ENCODE assay signal across 8 cellular contexts in genomic region chr20:4999788-5000187, GRCh38. TPM values are rescaled to one million over a fixed set of nuclear protein-coding genes. Genes with fewer than 3 reads are reported as not detected.
A peak's percentile ranks its signal among the peaks of the same experiment; 100 is the strongest.
DNase-seq lines count a peak whose midpoint lies in the region; ATAC-seq and TF ChIP-seq lines count a peak whose summit lies in the region.

No MANE protein-coding gene starts in this region.

- H3K4me1 ChIP-seq in RWPE2 (ENCODE audit: insufficient read depth, poor library complexity, severe bottlenecking) (peaks cover 16% of the 10 kb centered on the region), hepatocyte (ENCODE audit: insufficient read depth) (no peaks in the 10 kb centered on the region), tibial nerve (peaks cover 0 to 33% (median 8%) of the 10 kb centered on the region in 4 donors)

- no peaks in the 10 kb centered on the region for H3K36me3 ChIP-seq in RWPE2 (ENCODE audit: low read depth)
- no peaks in the 10 kb centered on the region for H3K36me3 ChIP-seq in hepatocyte (replicated peaks; ENCODE audit: insufficient read depth, low read depth)
- H3K36me3 ChIP-seq in tibial nerve: no peaks in the 10 kb centered on the region

- H3K27me3 ChIP-seq in RWPE2 (ENCODE audit: insufficient read depth, poor library complexity, severe bottlenecking) (no peaks in the 10 kb centered on the region), hepatocyte (no peaks in the 10 kb centered on the region), tibial nerve (no peaks in the 10 kb centered on the region)

- 94% methylated on average over 1 of the region's 1 CpG for WGBS in hepatocyte (ENCODE audit: low lambda C conversion rate, missing lambda C conversion rate)
- WGBS in tibial nerve, 2 donors: 27 to 53% methylated on average over 1 of the region's 1 CpG

- H3K9me2 ChIP-seq in hepatocyte (replicated peaks; ENCODE audit: insufficient read depth): no peaks in the 10 kb centered on the region

- CTCF ChIA-PET in activated naive CD4-positive, alpha-beta T cell treated with anti-CD3 and anti-CD28 coated beads for 36 hours (lab: Charles Lee): interaction anchor here (0.5 to 2.3 kb wide), 7 partner anchors 13 to 1102 kb away, joined by 3 to 10 read pairs (median 3); no protein-coding TSS in a partner anchor

- H3K9me3 ChIP-seq in RWPE2 (ENCODE audit: severe bottlenecking) (no peaks in the 10 kb centered on the region), hepatocyte (ENCODE audit: low read depth) (no peaks in the 10 kb centered on the region), tibial nerve (no peaks in the 10 kb centered on the region)

- no peak for TF ChIP-seq EP300 in tibial nerve (IDR thresholded peaks at IDR 0.05)

- peaks cover 6% of the 10 kb centered on the region for H4K20me1 ChIP-seq in hepatocyte (ENCODE audit: insufficient read depth, poor library complexity, severe bottlenecking)

- TF ChIP-seq CTCF in RWPE2 (IDR thresholded peaks at IDR 0.05; ENCODE audit: poor library complexity, severe bottlenecking) (no peak), hepatocyte (IDR thresholded peaks at IDR 0.05; ENCODE audit: poor library complexity) (no peak), tibial nerve (IDR thresholded peaks at IDR 0.05) (no peak)

- H3K9me3 Mint-ChIP-seq in activated naive CD4-positive, alpha-beta T cell treated with anti-CD3 and anti-CD28 coated beads for 36 hours: no peaks in the 10 kb centered on the region

- intact Hi-C loops in activated naive CD4-positive, alpha-beta T cell treated with anti-CD3 and anti-CD28 coated beads for 36 hours (cut with micrococcal nuclease): loop anchor here (2.0 to 5.0 kb wide), 4 partner anchors 58 to 185 kb away; no protein-coding TSS in a partner anchor

- peaks cover 40% of the 10 kb centered on the region for H3K4me1 Mint-ChIP-seq in activated naive CD4-positive, alpha-beta T cell treated with anti-CD3 and anti-CD28 coated beads for 36 hours (ENCODE audit: low read depth)

- ATAC-seq in RWPE2 (ENCODE audit: low read depth) (no peak), GM21390 (IDR thresholded peaks at IDR 0.05; ENCODE audit: unreplicated experiment) (no peak), GM19467 (IDR thresholded peaks at IDR 0.05; ENCODE audit: unreplicated experiment) (no peak)

- H3K4me3 Mint-ChIP-seq in activated naive CD4-positive, alpha-beta T cell treated with anti-CD3 and anti-CD28 coated beads for 36 hours: peak overlapping the region; percentile 84

- H2AFZ ChIP-seq in hepatocyte: no peak overlapping the region

- no peak overlapping the region for H3K27ac ChIP-seq in RWPE2 (ENCODE audit: poor library complexity, severe bottlenecking)
- H3K27ac ChIP-seq in hepatocyte: no peak overlapping the region
- H3K27ac ChIP-seq in tibial nerve: peak overlapping the region in 3 of 4 donors; percentile 37 to 84 (median 81)

- TF ChIP-seq POLR2A in tibial nerve (IDR thresholded peaks at IDR 0.05): no peak

- H3K79me2 ChIP-seq in hepatocyte: peaks cover 50% of the 10 kb centered on the region

- peak overlapping the region; percentile 92 for H3K4me3 ChIP-seq in RWPE2 (ENCODE audit: severe bottlenecking)
- H3K4me3 ChIP-seq in hepatocyte: no peak overlapping the region
- peak overlapping the region; percentile 49 to 82 (median 76) for H3K4me3 ChIP-seq in tibial nerve

- H3K27ac Mint-ChIP-seq in activated naive CD4-positive, alpha-beta T cell treated with anti-CD3 and anti-CD28 coated beads for 36 hours: peak overlapping the region; percentile 72

- H3K27me3 Mint-ChIP-seq in activated naive CD4-positive, alpha-beta T cell treated with anti-CD3 and anti-CD28 coated beads for 36 hours (ENCODE audit: low read depth): no peaks in the 10 kb centered on the region

- H3K36me3 Mint-ChIP-seq in activated naive CD4-positive, alpha-beta T cell treated with anti-CD3 and anti-CD28 coated beads for 36 hours (ENCODE audit: low read depth): peaks cover 6% of the 10 kb centered on the region

- DNase-seq in activated naive CD4-positive, alpha-beta T cell treated with anti-CD3 and anti-CD28 coated beads for 36 hours: no peak
- DNase-seq in activated naive CD4-positive, alpha-beta T cell (lab: John Stamatoyannopoulos, UW): no peak
- DNase-seq in RWPE2 (ENCODE audit: low spot score) (no peak), hepatocyte (ENCODE audit: low spot score) (no peak), tibial nerve (ENCODE audit: low spot score in 2 of 2) (no peak), glomerular visceral epithelial cell (ENCODE audit: extremely low spot score) (no peak)

- H3K4me2 ChIP-seq in hepatocyte: peak overlapping the region; percentile 98

RNA-seq across cellular contexts. Expression of gene SLC23A2, which starts 1.5 kb away (rescaled TPM):
- total RNA-seq in activated naive CD4-positive, alpha-beta T cell treated with anti-CD3 and anti-CD28 coated beads for 36 hours: 10 to 100 TPM; 16.4 to 18.1 TPM
- total RNA-seq in hepatocyte (11.3 and 13.3 TPM in 2 replicates), tibial nerve (10 to 100 TPM; 30.6 to 48.5 (median 40.6) TPM)
- 8.2 and 9.0 TPM in 2 replicates for polyA plus RNA-seq in hepatocyte

Comparison
In these comparisons a context has a peak if more than half of its experiments do, and no peak if none do; other contexts are left out.
1. H3K27ac ChIP-seq: peak in tibial nerve (3 of 4); none in RWPE2 (single experiment) and hepatocyte (single experiment).